Comparison of ENCODE assay signal across 16 cellular contexts in the genomic region with DNA sequence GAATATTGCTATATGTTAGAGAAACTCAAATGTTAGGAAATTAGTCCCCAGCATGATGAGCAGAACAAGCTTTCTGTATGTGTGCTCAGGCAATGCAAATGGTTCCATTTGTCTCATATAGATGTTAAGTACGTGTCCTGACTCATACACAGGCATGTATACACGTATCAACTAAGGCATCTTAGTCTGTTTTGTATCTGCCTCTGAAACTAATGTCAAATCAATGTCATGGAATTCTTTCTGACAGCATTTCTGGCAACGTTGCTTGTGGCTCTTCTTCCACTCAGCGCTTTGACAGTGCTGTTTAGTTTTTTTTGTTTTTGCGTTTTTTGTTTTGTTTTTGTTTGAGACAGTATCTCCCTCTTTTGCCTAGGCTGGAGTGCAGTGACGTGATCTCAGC.
A peak's percentile ranks its signal among the peaks of the same experiment; 100 is the strongest.
DNase-seq lines count a peak whose midpoint lies in the region; ATAC-seq and TF ChIP-seq lines count a peak whose summit lies in the region.
"Had no signal": no experiment of that assay in that cellular context is flagged by ENCODE, and none has a peak within 500 bp of the region (broad histone marks: within the 10 kb centered on the region; RNA-seq: fewer than 3 reads in every experiment).

No MANE protein-coding gene starts in this region.

- CTCF ChIA-PET in PC-3 (lab: Charles Lee), result no interaction called here

- no peaks in the 10 kb centered on the region for H3K9me2 ChIP-seq in PC-3 (replicated peaks; ENCODE audit: low read length)

- no peaks in the 10 kb centered on the region for H3K9me3 ChIP-seq in PC-3 (ENCODE audit: low read length)
- H3K9me3 ChIP-seq in adipocyte (ENCODE audit: control insufficient read depth, low read length), result no peaks in the 10 kb centered on the region
- no peaks in the 10 kb centered on the region for H3K9me3 ChIP-seq in smooth muscle cell (replicated peaks; ENCODE audit: low read depth)
- H3K9me3 ChIP-seq: BE2C, Peyer's patch had no signal

- H2AFZ ChIP-seq in PC-3 (ENCODE audit: low read length) (no peak overlapping the region), smooth muscle cell (ENCODE audit: low read depth) (no peak overlapping the region)

- no peaks in the 10 kb centered on the region for H3K27me3 ChIP-seq in PC-3 (ENCODE audit: low read length)
- no peaks in the 10 kb centered on the region for H3K27me3 ChIP-seq in adipocyte (replicated peaks; ENCODE audit: control insufficient read depth, insufficient read depth, low read length)
- H3K27me3 ChIP-seq in smooth muscle cell (ENCODE audit: low read depth), result no peaks in the 10 kb centered on the region
- H3K27me3 ChIP-seq: BE2C, Peyer's patch had no signal

- H3K4me1 ChIP-seq in PC-3 (ENCODE audit: insufficient read depth, low read length) (no peaks in the 10 kb centered on the region), adipocyte (ENCODE audit: control insufficient read depth, insufficient read depth, low read length) (peaks cover 5% of the 10 kb centered on the region), smooth muscle cell (ENCODE audit: low read depth) (no peaks in the 10 kb centered on the region)
- H3K4me1 ChIP-seq: BE2C, Peyer's patch had no signal

- H3K36me3 ChIP-seq in PC-3 (ENCODE audit: low read depth, low read length) (no peaks in the 10 kb centered on the region), adipocyte (ENCODE audit: control insufficient read depth, insufficient read depth, low read length, severe bottlenecking) (no peaks in the 10 kb centered on the region), smooth muscle cell (ENCODE audit: low read depth) (no peaks in the 10 kb centered on the region)
- H3K36me3 ChIP-seq: BE2C, Peyer's patch had no signal

- POLR2A ChIA-PET in PC-3 (lab: Charles Lee; ENCODE audit: unreplicated experiment), result no interaction called here

- no peak for ATAC-seq in PC-3
- ATAC-seq in HG02885 (IDR thresholded peaks at IDR 0.05; ENCODE audit: poor library complexity, unreplicated experiment), result no peak
- ATAC-seq in HG03571 (IDR thresholded peaks at IDR 0.05; ENCODE audit: unreplicated experiment), result no peak

- no peaks in the 10 kb centered on the region for H3K79me2 ChIP-seq in PC-3 (ENCODE audit: low read length)
- no peaks in the 10 kb centered on the region for H3K79me2 ChIP-seq in smooth muscle cell (ENCODE audit: low read depth)

- intact Hi-C loops in PC-3 (cut with micrococcal nuclease), result no loop called here

- no peak overlapping the region for H3K9ac ChIP-seq in PC-3 (ENCODE audit: low read length)
- H3K9ac ChIP-seq in adipocyte (ENCODE audit: low read length), result no peak overlapping the region
- H3K9ac ChIP-seq in smooth muscle cell (ENCODE audit: low read depth), result no peak overlapping the region

- H3K4me3 ChIP-seq in PC-3 (ENCODE audit: low read length) (no peak overlapping the region), adipocyte (ENCODE audit: low read length) (no peak overlapping the region), fibroblast of pulmonary artery (replicated peaks; ENCODE audit: low read depth, low read length) (no peak overlapping the region), smooth muscle cell (no peak overlapping the region)
- H3K4me3 ChIP-seq: Peyer's patch had no signal

- WGBS in smooth muscle cell (ENCODE audit: low lambda C conversion rate), result 69% methylated on average over 6 of the region's 6 CpGs

- no peaks in the 10 kb centered on the region for H4K20me1 ChIP-seq in PC-3 (ENCODE audit: low read length)
- no peaks in the 10 kb centered on the region for H4K20me1 ChIP-seq in smooth muscle cell (ENCODE audit: low read depth)

- TF ChIP-seq CTCF in PC-3 (conservative IDR thresholded peaks at IDR 0.05; ENCODE audit: low read depth, low read length) (no peak), fibroblast of pulmonary artery (IDR thresholded peaks at IDR 0.05; ENCODE audit: low read length, missing control alignments) (no peak), smooth muscle cell (IDR thresholded peaks at IDR 0.05; ENCODE audit: borderline replicate concordance, insufficient read depth, poor library complexity, severe bottlenecking) (no peak)

- no peak overlapping the region for H3K4me2 ChIP-seq in PC-3 (ENCODE audit: low read length)
- H3K4me2 ChIP-seq in smooth muscle cell, result no peak overlapping the region

- H3F3A ChIP-seq in PC-3 (ENCODE audit: low read length, unreplicated experiment) (no peaks in the 10 kb centered on the region), smooth muscle cell (ENCODE audit: low read depth) (no peaks in the 10 kb centered on the region)

- H3K27ac ChIP-seq in PC-3 (ENCODE audit: low read length) (no peak overlapping the region), smooth muscle cell (ENCODE audit: low read depth) (peak overlapping the region; percentile 55)
- H3K27ac ChIP-seq: Peyer's patch had no signal

- DNase-seq in PC-3, result peak; percentile 8
- DNase-seq in adipocyte (ENCODE audit: low read depth), result peak; percentile 45
- DNase-seq in fibroblast of pulmonary artery (ENCODE audit: low read depth), result peak; percentile 7
- DNase-seq in smooth muscle cell (lab: John Stamatoyannopoulos, UW; ENCODE audit: unreplicated experiment), result no peak
- no peak for DNase-seq in inferior parietal cortex (ENCODE audit: extremely low spot score)
- DNase-seq: BE2C; CD4-positive, alpha-beta memory T cell; HFFc6; NCI-H1417 treated with DMSO at 0.1 percent for 48 hours; NCI-H2029; NCI-H2171 treated with DMSO at 0.1 percent for 48 hours; NCI-H510A; Peyer's patch; SHP77 treated with DMSO at 0.1 percent for 48 hours had no signal

- BruUV-seq in PC-3 (replicated peaks; lab: Mats Ljungman, UMichigan), result no TSS peak

Comparison
In these comparisons a context has a peak if more than half of its experiments do, and no peak if none do; other contexts are left out.
1. DNase-seq: peak in PC-3 (single experiment), adipocyte (single experiment) and fibroblast of pulmonary artery (single experiment); none in smooth muscle cell (single experiment) and inferior parietal cortex (single experiment).